8 cellular contexts compared by ENCODE assay signal in genomic region chr2:206084468-206084869, GRCh38. TPM values are rescaled to one million over a fixed set of nuclear protein-coding genes. Genes with fewer than 3 reads are reported as not detected.
DNase-seq lines count a peak whose midpoint lies in the region; ATAC-seq and TF ChIP-seq lines count a peak whose summit lies in the region.

No MANE protein-coding gene starts in this region.

- no peaks in the 10 kb centered on the region for H3K27me3 ChIP-seq in stomach smooth muscle (ENCODE audit: control insufficient read depth in 1 of 2, insufficient read depth in 2 of 2, low read length in 2 of 2)

- H3K36me3 Mint-ChIP-seq in WTC11: peaks cover 19% of the 10 kb centered on the region

- POLR2A ChIA-PET in WTC11 (lab: Charles Lee): interaction anchor here (0.9 to 1.5 kb wide), 4 partner anchors 8 to 80 kb away, joined by 3 to 4 read pairs (median 3); no protein-coding TSS in a partner anchor

- H3K27ac Mint-ChIP-seq in WTC11: peak overlapping the region; percentile 100

- H3K4me1 Mint-ChIP-seq in WTC11: peaks cover 35% of the 10 kb centered on the region

- CTCF ChIA-PET in WTC11 (lab: Charles Lee): no interaction called here

- H3K27me3 Mint-ChIP-seq in WTC11 (ENCODE audit: low read depth): no peaks in the 10 kb centered on the region; the same call in 1 of the 2 replicates

- H3K27ac ChIP-seq in stomach smooth muscle (ENCODE audit: low read length): peak overlapping the region; percentile 93

- H3K36me3 ChIP-seq in stomach smooth muscle (ENCODE audit: control insufficient read depth in 2 of 2, insufficient read depth in 2 of 2, low read length in 2 of 2): no peaks in the 10 kb centered on the region

- peak overlapping the region; percentile 94 for H3K4me3 Mint-ChIP-seq in WTC11

- TF ChIP-seq CTCF in WTC11 (IDR thresholded peaks at IDR 0.05) (no peak), epithelial cell of esophagus (IDR thresholded peaks at IDR 0.05; ENCODE audit: insufficient read depth, low read depth, low read length, missing control alignments) (no peak)

- no peaks in the 10 kb centered on the region for H3K9me3 Mint-ChIP-seq in WTC11

- peak; percentile 9 to 21 for DNase-seq in activated CD4-positive, alpha-beta T cell treated with anti-CD3 and anti-CD28 coated beads for 4 hours
- no peak for DNase-seq in activated CD4-positive, alpha-beta T cell treated with anti-CD3 and anti-CD28 coated beads for 1 hour
- peak; percentile 18 for DNase-seq in NCI-H146 treated with DMSO at 0.1 percent for 48 hours (lab: John Stamatoyannopoulos, UW; ENCODE audit: unreplicated experiment)
- peak; percentile 70 for DNase-seq in WTC11 (ENCODE audit: low spot score)
- DNase-seq in epithelial cell of esophagus (ENCODE audit: low read depth): peak; percentile 71
- peak; percentile 89 for DNase-seq in medulla oblongata (ENCODE audit: extremely low spot score)
- DNase-seq in KG1 (lab: John Stamatoyannopoulos, UW): no peak

- H3K4me1 ChIP-seq in stomach smooth muscle (ENCODE audit: control insufficient read depth, insufficient read depth, low read length): peaks cover 17% of the 10 kb centered on the region

- peak overlapping the region; percentile 98 to 100 for H3K9ac ChIP-seq in stomach smooth muscle (ENCODE audit: low read length in 2 of 2)

- peak overlapping the region; percentile 84 for H3K4me3 ChIP-seq in epithelial cell of esophagus (ENCODE audit: low read length)
- peak overlapping the region; percentile 89 to 98 for H3K4me3 ChIP-seq in stomach smooth muscle (ENCODE audit: low read length in 2 of 2)

- peak; percentile 51 for ATAC-seq in WTC11

- H3K9me3 ChIP-seq in stomach smooth muscle (ENCODE audit: control insufficient read depth in 2 of 2, low read length in 2 of 2): no peaks in the 10 kb centered on the region

TF ChIP-seq in WTC11, 78 proteins besides CTCF, POLR2A, EP300 and RAD21:
- TF ChIP-seq SMAD3 (CRISPR knock-in tag; IDR thresholded peaks at IDR 0.05; ENCODE audit: borderline replicate concordance) (no peak), FOXK1 (CRISPR knock-in tag; IDR thresholded peaks at IDR 0.05) (peak; percentile 47; the same call in 1 of the 2 replicates), USF1 (CRISPR knock-in tag; IDR thresholded peaks at IDR 0.05) (0 out of 2 replicates have a peak, but pooled peaks have one; percentile 33), TP53 (CRISPR knock-in tag; IDR thresholded peaks at IDR 0.05) (0 out of 2 replicates have a peak, but pooled peaks have one; percentile 46), AFF4 (CRISPR knock-in tag; IDR thresholded peaks at IDR 0.05; ENCODE audit: borderline replicate concordance) (peak; percentile 29; the same call in 1 of the 2 replicates), PREB (CRISPR knock-in tag; IDR thresholded peaks at IDR 0.05; ENCODE audit: borderline replicate concordance) (no peak), KAT7 (CRISPR knock-in tag; IDR thresholded peaks at IDR 0.05; ENCODE audit: borderline replicate concordance) (0 out of 2 replicates have a peak, but pooled peaks have one; percentile 64), GABPB1 (CRISPR knock-in tag; IDR thresholded peaks at IDR 0.05) (0 out of 2 replicates have a peak, but pooled peaks have one; percentile 34)

RNA-seq across cellular contexts. Expression of gene INO80D, which starts 1.5 kb away (rescaled TPM):
- total RNA-seq in WTC11 (2021): 30.9 to 34.1 TPM (median 33.2 TPM) in 3 replicates

Comparison
In these comparisons a context has a peak if more than half of its experiments do, and no peak if none do; other contexts are left out.
1. DNase-seq: peak in activated CD4-positive, alpha-beta T cell treated with anti-CD3 and anti-CD28 coated beads for 4 hours (2 of 2), NCI-H146 treated with DMSO at 0.1 percent for 48 hours (single experiment), WTC11 (single experiment), epithelial cell of esophagus (single experiment) and medulla oblongata (single experiment); none in activated CD4-positive, alpha-beta T cell treated with anti-CD3 and anti-CD28 coated beads for 1 hour (single experiment) and KG1 (single experiment).